ENCODE assay signal across 40 cellular contexts in the genomic region with DNA sequence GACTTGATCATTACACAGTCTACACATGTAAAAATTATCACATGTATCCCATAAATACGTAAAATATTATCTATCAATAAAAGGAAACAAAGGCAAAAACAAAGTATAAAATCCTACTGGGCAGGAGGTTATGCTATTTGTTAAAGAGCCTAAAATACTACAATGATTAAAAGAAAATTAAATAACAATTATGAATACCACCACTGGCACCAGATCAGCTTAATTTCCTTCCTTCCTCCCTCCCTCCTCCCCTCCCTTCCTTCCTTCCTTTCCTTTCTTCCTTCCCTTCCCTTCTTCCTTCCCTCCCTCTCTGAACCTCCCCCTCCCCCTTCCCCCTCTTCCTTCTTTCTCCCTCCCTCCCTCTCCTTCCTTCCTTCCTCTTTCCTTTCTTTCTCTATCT.
"Had no signal": no experiment of that assay in that cellular context is flagged by ENCODE, and none has a peak within 500 bp of the region (broad histone marks: within the 10 kb centered on the region; RNA-seq: fewer than 3 reads in every experiment).

No MANE protein-coding gene starts in this region.

- H3K4me3 ChIP-seq: adrenal gland, ascending aorta, body of pancreas, breast epithelium, cardiac muscle cell had no signal

- ATAC-seq: activated naive CD4-positive, alpha-beta T cell treated with anti-CD3 and anti-CD28 coated beads, Interleukin-2, amount 50 U/mL, for 72 hours; activated naive CD8-positive, alpha-beta T cell treated with anti-CD3 and anti-CD28 coated beads, Interleukin-2, amount 50 U/mL, for 24 hours; activated T-cell treated with anti-CD3 and anti-CD28 coated beads, Interleukin-2, amount 50 U/mL, for 4 hours; activated T-cell treated with anti-CD3 and anti-CD28 coated beads, Interleukin-2, amount 50 U/mL, for 72 hours; activated T-helper 17 cell treated with anti-CD3 and anti-CD28 coated beads, Interleukin-2, amount 50 U/mL, for 72 hours; body of pancreas had no signal

- H3K36me3 ChIP-seq: adrenal gland, ascending aorta, brain microvascular endothelial cell, cardiac muscle cell had no signal

- DNase-seq: activated effector memory CD4-positive, alpha-beta T cell treated with anti-CD3 and anti-CD28 coated beads, Interleukin-2, amount 50 U/mL, for 16 hours; activated effector memory CD4-positive, alpha-beta T cell treated with Interleukin-2 at 50 U/mL for 16 hours; activated gamma-delta T cell; activated gamma-delta T cell treated with Interleukin-2 at 50 U/mL for 16 hours; activated naive CD4-positive, alpha-beta T cell; activated naive CD4-positive, alpha-beta T cell treated with anti-CD3 and anti-CD28 coated beads for 36 hours; activated naive CD4-positive, alpha-beta T cell treated with anti-CD3 and anti-CD28 coated beads, Interleukin-2, amount 10 ng/mL, durations not matched to agents 7 days and 5 days; activated naive CD4-positive, alpha-beta T cell treated with anti-CD3 and anti-CD28 coated beads, Interleukin-2, amount 50 U/mL, for 16 hours; activated naive CD4-positive, alpha-beta T cell treated with Interleukin-2 at 50 U/mL for 16 hours; activated naive CD8-positive, alpha-beta T cell treated with anti-CD3 and anti-CD28 coated beads for 36 hours; activated naive CD8-positive, alpha-beta T cell treated with anti-CD3 and anti-CD28 coated beads, Interleukin-2, amount 10 ng/mL, durations not matched to agents 7 days and 5 days; activated naive CD8-positive, alpha-beta T cell treated with anti-CD3 and anti-CD28 coated beads, Interleukin-2, amount 50 U/mL, for 24 hours; activated T-cell treated with anti-CD3 and anti-CD28 coated beads, Interleukin-2, amount 50 U/mL, for 1 hour; activated T-cell treated with anti-CD3 and anti-CD28 coated beads, Interleukin-2, amount 50 U/mL, for 24 hours; activated T-cell treated with anti-CD3 and anti-CD28 coated beads, Interleukin-2, amount 50 U/mL, for 4 hours; activated T-cell treated with anti-CD3 and anti-CD28 coated beads, Interleukin-2, amount 50 U/mL, for 48 hours; activated T-cell treated with anti-CD3 and anti-CD28 coated beads, Interleukin-2, amount 50 U/mL, for 72 hours; adrenal gland; amniotic stem cell; amygdala; anterior cingulate cortex; aorta; body of pancreas; brain microvascular endothelial cell; caudate nucleus; central memory CD4-positive, alpha-beta T cell; cerebellar nuclear complex had no signal

- H3K4me1 ChIP-seq: adrenal gland, ascending aorta, body of pancreas, breast epithelium had no signal

- FAIRE-seq: astrocyte, bronchial epithelial cell had no signal

- H3K36me3 Mint-ChIP-seq: activated naive CD4-positive, alpha-beta T cell treated with anti-CD3 and anti-CD28 coated beads, Interleukin-2, amount 10 ng/mL, durations not matched to agents 7 days and 5 days had no signal

- H3K27ac Mint-ChIP-seq: activated naive CD4-positive, alpha-beta T cell treated with anti-CD3 and anti-CD28 coated beads for 36 hours; activated naive CD4-positive, alpha-beta T cell treated with anti-CD3 and anti-CD28 coated beads, Interleukin-2, amount 10 ng/mL, durations not matched to agents 7 days and 5 days; activated naive CD4-positive, alpha-beta T cell treated with anti-CD3 and anti-CD28 coated beads, Interleukin-2, amount 50 U/mL, for 24 hours; activated naive CD4-positive, alpha-beta T cell treated with anti-CD3 and anti-CD28 coated beads, Interleukin-2, amount 50 U/mL, for 72 hours; activated naive CD8-positive, alpha-beta T cell; activated naive CD8-positive, alpha-beta T cell treated with anti-CD3 and anti-CD28 coated beads for 36 hours; activated naive CD8-positive, alpha-beta T cell treated with anti-CD3 and anti-CD28 coated beads, Interleukin-2, amount 10 ng/mL, durations not matched to agents 7 days and 5 days; activated naive CD8-positive, alpha-beta T cell treated with anti-CD3 and anti-CD28 coated beads, Interleukin-2, amount 50 U/mL, for 24 hours; activated T-cell treated with anti-CD3 and anti-CD28 coated beads, Interleukin-2, amount 50 U/mL, for 24 hours; activated T-cell treated with anti-CD3 and anti-CD28 coated beads, Interleukin-2, amount 50 U/mL, for 72 hours; activated T-helper 1 cell treated with anti-CD3 and anti-CD28 coated beads, Interleukin-12 subunit alpha, Interleukin-12 subunit beta, Interleukin-2, Interleukin-4 antibody, amounts not matched to agents 30 ng/mL and 10 ng/mL and 1 ng/mL, durations not matched to agents 14 hours and 24 hours and 36 hours; activated T-helper 17 cell treated with anti-CD3 and anti-CD28 coated beads, Interleukin-2, amount 50 U/mL, for 72 hours; activated T-helper 2 cell treated with anti-CD3 and anti-CD28 coated beads, Interferon-gamma antibody, Interleukin-2, Interleukin-4, amounts not matched to agents 10 μg/mL and 5 μg/mL and 100 μg/mL, durations not matched to agents 14 hours and 24 hours and 36 hours; brain had no signal

- H3K4me3 Mint-ChIP-seq: activated naive CD4-positive, alpha-beta T cell treated with anti-CD3 and anti-CD28 coated beads for 36 hours; activated naive CD4-positive, alpha-beta T cell treated with anti-CD3 and anti-CD28 coated beads, Interleukin-2, amount 10 ng/mL, durations not matched to agents 7 days and 5 days; activated naive CD4-positive, alpha-beta T cell treated with anti-CD3 and anti-CD28 coated beads, Interleukin-2, amount 50 U/mL, for 24 hours; activated naive CD8-positive, alpha-beta T cell; activated naive CD8-positive, alpha-beta T cell treated with anti-CD3 and anti-CD28 coated beads for 36 hours; activated naive CD8-positive, alpha-beta T cell treated with anti-CD3 and anti-CD28 coated beads, Interleukin-2, amount 10 ng/mL, durations not matched to agents 7 days and 5 days; activated naive CD8-positive, alpha-beta T cell treated with anti-CD3 and anti-CD28 coated beads, Interleukin-2, amount 50 U/mL, for 24 hours; activated T-cell treated with anti-CD3 and anti-CD28 coated beads, Interleukin-2, amount 50 U/mL, for 24 hours; activated T-cell treated with anti-CD3 and anti-CD28 coated beads, Interleukin-2, amount 50 U/mL, for 4 hours; activated T-cell treated with anti-CD3 and anti-CD28 coated beads, Interleukin-2, amount 50 U/mL, for 72 hours; activated T-helper 1 cell treated with anti-CD3 and anti-CD28 coated beads, Interleukin-12 subunit alpha, Interleukin-12 subunit beta, Interleukin-2, Interleukin-4 antibody, amounts not matched to agents 30 ng/mL and 10 ng/mL and 1 ng/mL, durations not matched to agents 14 hours and 24 hours and 36 hours; activated T-helper 17 cell treated with anti-CD3 and anti-CD28 coated beads, Interleukin-2, amount 50 U/mL, for 72 hours; brain; central memory CD8-positive, alpha-beta T cell had no signal

- H3K9me3 ChIP-seq: adrenal gland, body of pancreas had no signal

- H3K27me3 ChIP-seq: adrenal gland, ascending aorta, body of pancreas, brain microvascular endothelial cell, breast epithelium, cardiac muscle cell had no signal

- H3K4me1 Mint-ChIP-seq: activated naive CD4-positive, alpha-beta T cell treated with anti-CD3 and anti-CD28 coated beads, Interleukin-2, amount 10 ng/mL, durations not matched to agents 7 days and 5 days; activated naive CD4-positive, alpha-beta T cell treated with anti-CD3 and anti-CD28 coated beads, Interleukin-2, amount 50 U/mL, for 24 hours; activated naive CD8-positive, alpha-beta T cell treated with anti-CD3 and anti-CD28 coated beads for 36 hours; activated naive CD8-positive, alpha-beta T cell treated with anti-CD3 and anti-CD28 coated beads, Interleukin-2, amount 10 ng/mL, durations not matched to agents 7 days and 5 days; activated naive CD8-positive, alpha-beta T cell treated with anti-CD3 and anti-CD28 coated beads, Interleukin-2, amount 50 U/mL, for 24 hours; brain; central memory CD8-positive, alpha-beta T cell had no signal

- H3K27me3 Mint-ChIP-seq: activated naive CD8-positive, alpha-beta T cell; activated naive CD8-positive, alpha-beta T cell treated with anti-CD3 and anti-CD28 coated beads for 36 hours; activated T-cell treated with anti-CD3 and anti-CD28 coated beads, Interleukin-2, amount 50 U/mL, for 24 hours; activated T-helper 17 cell treated with anti-CD3 and anti-CD28 coated beads, Interleukin-2, amount 50 U/mL, for 72 hours; brain; central memory CD8-positive, alpha-beta T cell had no signal

- H3K27ac ChIP-seq: adrenal gland, ascending aorta, body of pancreas, brain microvascular endothelial cell, breast epithelium, cardiac muscle cell had no signal
